In the genomic region with DNA sequence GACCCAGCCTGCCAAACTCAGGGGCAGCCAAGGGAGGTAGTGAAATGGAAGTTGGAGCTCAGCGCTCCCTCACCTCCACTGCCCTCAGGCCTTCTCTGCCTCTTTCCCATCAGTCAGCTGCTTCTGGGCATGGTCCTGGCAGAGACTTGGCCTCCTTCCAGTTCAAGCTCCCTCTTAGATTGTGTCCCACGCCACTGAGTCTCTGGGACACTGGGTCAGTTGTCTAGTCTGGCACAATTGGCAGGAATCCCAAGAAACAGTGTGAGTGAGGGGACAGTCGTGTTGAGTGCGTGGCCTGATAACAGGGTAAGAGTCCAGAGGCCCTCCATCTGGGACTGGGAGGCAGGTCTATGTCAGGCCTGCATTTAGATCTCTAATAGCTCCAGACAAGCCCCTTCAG, we compare ENCODE assay signal across 18 cellular contexts. TPM values are rescaled to one million over a fixed set of nuclear protein-coding genes. Genes with fewer than 3 reads are reported as not detected.
"Had no signal": no experiment of that assay in that cellular context is flagged by ENCODE, and none has a peak within 500 bp of the region (broad histone marks: within the 10 kb centered on the region; RNA-seq: fewer than 3 reads in every experiment).

No MANE protein-coding gene starts in this region.

- H3K27me3 Mint-ChIP-seq: effector memory CD8-positive, alpha-beta T cell; naive thymus-derived CD4-positive, alpha-beta T cell; stimulated activated naive B cell treated with anti-CD40 and anti-IgM and Interleukin-4, amounts not matched to agents 10 μg/mL and 1 μg/mL and 100 μg/mL, for 72 hours; type B pancreatic cell had no signal

- H3K27me3 ChIP-seq: foreskin keratinocyte had no signal

- H3K36me3 Mint-ChIP-seq: naive thymus-derived CD4-positive, alpha-beta T cell; stimulated activated naive B cell treated with anti-CD40 and anti-IgM and Interleukin-4, amounts not matched to agents 10 μg/mL and 1 μg/mL and 100 μg/mL, for 72 hours; type B pancreatic cell had no signal

- H3K4me3 Mint-ChIP-seq: effector memory CD8-positive, alpha-beta T cell; naive thymus-derived CD4-positive, alpha-beta T cell; stimulated activated naive B cell treated with anti-CD40 and anti-IgM and Interleukin-4, amounts not matched to agents 10 μg/mL and 1 μg/mL and 100 μg/mL, for 72 hours; T-helper 2 cell treated with Interferon-gamma antibody and Interleukin-4, amounts not matched to agents 5 μg/mL and 100 μg/mL, for 36 hours; type B pancreatic cell had no signal

- H3K4me1 Mint-ChIP-seq: naive thymus-derived CD4-positive, alpha-beta T cell; stimulated activated naive B cell treated with anti-CD40 and anti-IgM and Interleukin-4, amounts not matched to agents 10 μg/mL and 1 μg/mL and 100 μg/mL, for 72 hours had no signal

- DNase-seq: activated CD4-positive, alpha-beta T cell treated with anti-CD3 and anti-CD28 coated beads, Interleukin-2, amount 50 U/mL, for 1 hour; activated naive CD4-positive, alpha-beta T cell; activated T-cell treated with anti-CD3 and anti-CD28 coated beads for 4 hours; aorta; dermis blood vessel endothelial cell; effector memory CD8-positive, alpha-beta T cell; foreskin keratinocyte; left colon; mammary epithelial cell; mucosa of descending colon; naive thymus-derived CD4-positive, alpha-beta T cell; stimulated activated CD4-positive, alpha-beta T cell treated with anti-CD3 and anti-CD28 coated beads, Interleukin-2, amount 100 ng/mL, for 48 hours; stimulated activated naive B cell treated with anti-CD40 and anti-IgM and Interleukin-4, amounts not matched to agents 10 μg/mL and 1 μg/mL and 100 μg/mL, for 72 hours had no signal

- H3K27ac Mint-ChIP-seq: effector memory CD8-positive, alpha-beta T cell; naive thymus-derived CD4-positive, alpha-beta T cell; stimulated activated naive B cell treated with anti-CD40 and anti-IgM and Interleukin-4, amounts not matched to agents 10 μg/mL and 1 μg/mL and 100 μg/mL, for 72 hours; T-helper 2 cell treated with Interferon-gamma antibody and Interleukin-4, amounts not matched to agents 5 μg/mL and 100 μg/mL, for 36 hours; type B pancreatic cell had no signal

- H3K9me3 Mint-ChIP-seq: effector memory CD8-positive, alpha-beta T cell; naive thymus-derived CD4-positive, alpha-beta T cell; stimulated activated naive B cell treated with anti-CD40 and anti-IgM and Interleukin-4, amounts not matched to agents 10 μg/mL and 1 μg/mL and 100 μg/mL, for 72 hours; T-helper 2 cell treated with Interferon-gamma antibody and Interleukin-4, amounts not matched to agents 5 μg/mL and 100 μg/mL, for 36 hours; type B pancreatic cell had no signal

- H3K27ac ChIP-seq: foreskin keratinocyte, neutrophil, parathyroid adenoma had no signal

- H3K36me3 ChIP-seq: neutrophil had no signal

- H3K4me1 ChIP-seq: foreskin keratinocyte, parathyroid adenoma had no signal

- H3K9me3 ChIP-seq: mucosa of descending colon, neutrophil had no signal

- ATAC-seq: effector memory CD8-positive, alpha-beta T cell; foreskin keratinocyte; left colon; mucosa of descending colon; naive thymus-derived CD4-positive, alpha-beta T cell; stimulated activated naive B cell treated with anti-CD40 and anti-IgM and Interleukin-4, amounts not matched to agents 10 μg/mL and 1 μg/mL and 100 μg/mL, for 72 hours had no signal

- H3K4me3 ChIP-seq: mucosa of descending colon had no signal

RNA-seq across cellular contexts. Expression of gene GAL3ST1, which starts 54.0 kb away (rescaled TPM):
- total RNA-seq: activated CD8-positive, alpha-beta memory T cell treated with anti-CD3 and anti-CD28 coated beads for 36 hours; foreskin keratinocyte; mammary epithelial cell had no signal
